ENCODE assay signal across 9 cellular contexts in genomic region chr20:50380697-50381040, GRCh38.
A peak's percentile ranks its signal among the peaks of the same experiment; 100 is the strongest.
DNase-seq lines count a peak whose midpoint lies in the region; ATAC-seq lines count a peak whose summit lies in the region.
"Had no signal": no experiment of that assay in that cellular context is flagged by ENCODE, and none has a peak within 500 bp of the region (broad histone marks: within the 10 kb centered on the region; RNA-seq: fewer than 3 reads in every experiment).

No MANE protein-coding gene starts in this region.

- H3K27ac Mint-ChIP-seq in activated naive CD4-positive, alpha-beta T cell treated with anti-CD3 and anti-CD28 coated beads, Interleukin-2, amount 50 U/mL, for 24 hours, result peak overlapping the region; percentile 32
- H3K27ac Mint-ChIP-seq in activated naive CD4-positive, alpha-beta T cell treated with anti-CD3 and anti-CD28 coated beads, Interleukin-2, amount 10 ng/mL, durations not matched to agents 7 days and 5 days, result no peak overlapping the region
- H3K27ac Mint-ChIP-seq in activated T-helper 1 cell treated with anti-CD3 and anti-CD28 coated beads, Interleukin-12 subunit alpha, Interleukin-12 subunit beta, Interleukin-2, Interleukin-4 antibody, amounts not matched to agents 30 ng/mL and 10 ng/mL and 1 ng/mL, durations not matched to agents 14 hours and 24 hours and 36 hours, result peak overlapping the region; percentile 45

- H3K27me3 Mint-ChIP-seq in activated naive CD4-positive, alpha-beta T cell treated with anti-CD3 and anti-CD28 coated beads, Interleukin-2, amount 50 U/mL, for 24 hours, result no peaks in the 10 kb centered on the region
- H3K27me3 Mint-ChIP-seq in activated naive CD4-positive, alpha-beta T cell treated with anti-CD3 and anti-CD28 coated beads, Interleukin-2, amount 10 ng/mL, durations not matched to agents 7 days and 5 days, result peaks cover 4% of the 10 kb centered on the region
- H3K27me3 Mint-ChIP-seq in activated T-helper 1 cell treated with anti-CD3 and anti-CD28 coated beads, Interleukin-12 subunit alpha, Interleukin-12 subunit beta, Interleukin-2, Interleukin-4 antibody, amounts not matched to agents 30 ng/mL and 10 ng/mL and 1 ng/mL, durations not matched to agents 14 hours and 24 hours and 36 hours (ENCODE audit: insufficient read depth), result peaks cover 2% of the 10 kb centered on the region

- intact Hi-C loops in activated T-helper 1 cell treated with anti-CD3 and anti-CD28 coated beads, Interleukin-12 subunit alpha, Interleukin-12 subunit beta, Interleukin-2, Interleukin-4 antibody, amounts not matched to agents 30 ng/mL and 10 ng/mL and 1 ng/mL, durations not matched to agents 14 hours and 24 hours and 36 hours (cut with micrococcal nuclease), result no loop called here

- no peaks in the 10 kb centered on the region for H3K9me3 Mint-ChIP-seq in activated naive CD4-positive, alpha-beta T cell treated with anti-CD3 and anti-CD28 coated beads, Interleukin-2, amount 50 U/mL, for 24 hours
- no peaks in the 10 kb centered on the region for H3K9me3 Mint-ChIP-seq in activated naive CD4-positive, alpha-beta T cell treated with anti-CD3 and anti-CD28 coated beads, Interleukin-2, amount 10 ng/mL, durations not matched to agents 7 days and 5 days
- no peaks in the 10 kb centered on the region for H3K9me3 Mint-ChIP-seq in activated T-helper 1 cell treated with anti-CD3 and anti-CD28 coated beads, Interleukin-12 subunit alpha, Interleukin-12 subunit beta, Interleukin-2, Interleukin-4 antibody, amounts not matched to agents 30 ng/mL and 10 ng/mL and 1 ng/mL, durations not matched to agents 14 hours and 24 hours and 36 hours
- H3K9me3 Mint-ChIP-seq: activated T-cell treated with anti-CD3 and anti-CD28 coated beads, Interleukin-2, amount 50 U/mL, for 4 hours had no signal

- DNase-seq in activated naive CD4-positive, alpha-beta T cell treated with anti-CD3 and anti-CD28 coated beads, Interleukin-2, amount 10 ng/mL, durations not matched to agents 7 days and 5 days, result no peak
- DNase-seq in activated T-helper 1 cell treated with anti-CD3 and anti-CD28 coated beads, Interleukin-12 subunit alpha, Interleukin-12 subunit beta, Interleukin-2, Interleukin-4 antibody, amounts not matched to agents 30 ng/mL and 10 ng/mL and 1 ng/mL, durations not matched to agents 14 hours and 24 hours and 36 hours (ENCODE audit: low spot score), result no peak
- DNase-seq in iris pigment epithelial cell (ENCODE audit: low read depth), result peak; percentile 52
- no peak for DNase-seq in activated CD4-positive, CD25-positive, alpha-beta regulatory T cell (lab: John Stamatoyannopoulos, UW)
- DNase-seq in SKM-1 treated with dmso at 0.1 percent for 144 hours (lab: John Stamatoyannopoulos, UW; ENCODE audit: unreplicated experiment), result no peak
- DNase-seq: activated T-cell treated with anti-CD3 and anti-CD28 coated beads, Interleukin-2, amount 50 U/mL, for 4 hours had no signal

- peaks cover 40% of the 10 kb centered on the region for H3K4me1 Mint-ChIP-seq in activated naive CD4-positive, alpha-beta T cell treated with anti-CD3 and anti-CD28 coated beads, Interleukin-2, amount 50 U/mL, for 24 hours
- H3K4me1 Mint-ChIP-seq in activated naive CD4-positive, alpha-beta T cell treated with anti-CD3 and anti-CD28 coated beads, Interleukin-2, amount 10 ng/mL, durations not matched to agents 7 days and 5 days, result peaks cover 76% of the 10 kb centered on the region
- H3K4me1 Mint-ChIP-seq in activated T-helper 1 cell treated with anti-CD3 and anti-CD28 coated beads, Interleukin-12 subunit alpha, Interleukin-12 subunit beta, Interleukin-2, Interleukin-4 antibody, amounts not matched to agents 30 ng/mL and 10 ng/mL and 1 ng/mL, durations not matched to agents 14 hours and 24 hours and 36 hours (ENCODE audit: low read depth), result peaks cover 56% of the 10 kb centered on the region

- no peak overlapping the region for H3K4me3 Mint-ChIP-seq in activated naive CD4-positive, alpha-beta T cell treated with anti-CD3 and anti-CD28 coated beads, Interleukin-2, amount 50 U/mL, for 24 hours
- no peak overlapping the region for H3K4me3 Mint-ChIP-seq in activated naive CD4-positive, alpha-beta T cell treated with anti-CD3 and anti-CD28 coated beads, Interleukin-2, amount 10 ng/mL, durations not matched to agents 7 days and 5 days
- no peak overlapping the region for H3K4me3 Mint-ChIP-seq in activated T-helper 1 cell treated with anti-CD3 and anti-CD28 coated beads, Interleukin-12 subunit alpha, Interleukin-12 subunit beta, Interleukin-2, Interleukin-4 antibody, amounts not matched to agents 30 ng/mL and 10 ng/mL and 1 ng/mL, durations not matched to agents 14 hours and 24 hours and 36 hours
- H3K4me3 Mint-ChIP-seq: activated T-cell treated with anti-CD3 and anti-CD28 coated beads, Interleukin-2, amount 50 U/mL, for 4 hours had no signal

- CTCF ChIA-PET in activated naive CD4-positive, alpha-beta T cell treated with anti-CD3 and anti-CD28 coated beads, Interleukin-2, amount 10 ng/mL, durations not matched to agents 7 days and 5 days (lab: Charles Lee), result interaction anchor here (2.5 kb wide), 1 partner anchor 72 kb away, joined by 5 read pairs; no protein-coding TSS in a partner anchor

- no peaks in the 10 kb centered on the region for H3K36me3 Mint-ChIP-seq in activated naive CD4-positive, alpha-beta T cell treated with anti-CD3 and anti-CD28 coated beads, Interleukin-2, amount 50 U/mL, for 24 hours
- H3K36me3 Mint-ChIP-seq in activated naive CD4-positive, alpha-beta T cell treated with anti-CD3 and anti-CD28 coated beads, Interleukin-2, amount 10 ng/mL, durations not matched to agents 7 days and 5 days, result no peaks in the 10 kb centered on the region
- H3K36me3 Mint-ChIP-seq in activated T-helper 1 cell treated with anti-CD3 and anti-CD28 coated beads, Interleukin-12 subunit alpha, Interleukin-12 subunit beta, Interleukin-2, Interleukin-4 antibody, amounts not matched to agents 30 ng/mL and 10 ng/mL and 1 ng/mL, durations not matched to agents 14 hours and 24 hours and 36 hours (ENCODE audit: low read depth), result peaks cover 8% of the 10 kb centered on the region

- no peak for ATAC-seq in GM18520 (IDR thresholded peaks at IDR 0.05; ENCODE audit: unreplicated experiment)
- ATAC-seq in HG03520 (IDR thresholded peaks at IDR 0.05; ENCODE audit: unreplicated experiment), result no peak
- ATAC-seq: activated T-cell treated with anti-CD3 and anti-CD28 coated beads, Interleukin-2, amount 50 U/mL, for 4 hours had no signal
